Comparison of ENCODE assay signal across 8 cellular contexts in genomic region chr7:7641129-7641663, GRCh38. TPM values are rescaled to one million over a fixed set of nuclear protein-coding genes. Genes with fewer than 3 reads are reported as not detected.
DNase-seq lines count a peak whose midpoint lies in the region; ATAC-seq and TF ChIP-seq lines count a peak whose summit lies in the region.

No MANE protein-coding gene starts in this region.

- WGBS in hepatocyte (ENCODE audit: low lambda C conversion rate, missing lambda C conversion rate), result 4% methylated on average over 22 of the region's 22 CpGs

- peaks cover 15% of the 10 kb centered on the region for H3K4me1 ChIP-seq in Caco-2
- H3K4me1 ChIP-seq in hepatocyte (ENCODE audit: insufficient read depth), result no peaks in the 10 kb centered on the region
- H3K4me1 ChIP-seq in skeletal muscle tissue (ENCODE audit: control insufficient read depth in 3 of 3, insufficient read depth in 3 of 3, low read length in 3 of 3), result peaks cover 15 to 24% (median 18%) of the 10 kb centered on the region in 3 donors

- H3K4me3 Mint-ChIP-seq in Caco-2 (ENCODE audit: unreplicated experiment), result peak overlapping the region; percentile 88
- H3K4me3 Mint-ChIP-seq in activated T-helper 1 cell treated with anti-CD3 and anti-CD28 coated beads, Interleukin-12 subunit alpha, Interleukin-12 subunit beta, Interleukin-2, Interleukin-4 antibody, amounts not matched to agents 30 ng/mL and 10 ng/mL and 1 ng/mL, durations not matched to agents 14 hours and 24 hours and 36 hours, result peak overlapping the region; percentile 96

- peak overlapping the region; percentile 94 for H3K4me2 ChIP-seq in hepatocyte

- ATAC-seq in GM19351 (IDR thresholded peaks at IDR 0.05; ENCODE audit: unreplicated experiment) (peak; percentile 15), HG03521 (IDR thresholded peaks at IDR 0.05; ENCODE audit: unreplicated experiment) (peak; percentile 15)

- no peaks in the 10 kb centered on the region for H3K27me3 ChIP-seq in Caco-2 (replicated peaks; ENCODE audit: control insufficient read depth, insufficient read depth, low read length)
- no peaks in the 10 kb centered on the region for H3K27me3 ChIP-seq in hepatocyte
- no peaks in the 10 kb centered on the region for H3K27me3 ChIP-seq in skeletal muscle tissue (ENCODE audit: control insufficient read depth in 3 of 3, insufficient read depth in 3 of 3, low read length in 3 of 3)

- H3K27ac ChIP-seq in hepatocyte, result peak overlapping the region; percentile 74
- peak overlapping the region; percentile 88 for H3K27ac ChIP-seq in skeletal muscle tissue (ENCODE audit: low read depth, low read length)

- peaks cover 43% of the 10 kb centered on the region for H3K79me2 ChIP-seq in hepatocyte

- peak overlapping the region; percentile 78 to 88 (median 86) for H3K9ac ChIP-seq in skeletal muscle tissue (ENCODE audit: low read depth in 1 of 3, low read length in 3 of 3)

- POLR2A ChIA-PET in Caco-2 (lab: Charles Lee), result interaction anchor here (0.5 to 1.1 kb wide), 3 partner anchors 73 to 656 kb away, joined by 3 to 4 read pairs (median 3); no protein-coding TSS in a partner anchor

- H3K36me3 ChIP-seq in Caco-2 (ENCODE audit: control insufficient read depth, insufficient read depth, low read length) (no peaks in the 10 kb centered on the region), hepatocyte (replicated peaks; ENCODE audit: insufficient read depth, low read depth) (no peaks in the 10 kb centered on the region), skeletal muscle tissue (ENCODE audit: control insufficient read depth in 3 of 3, insufficient read depth in 3 of 3, low read length in 3 of 3) (peaks cover 0 to 2% (median 0%) of the 10 kb centered on the region in 3 donors)

- in situ Hi-C loops in G401 (cut with HindIII; ENCODE audit: low sequenced_read_pairs), result no loop called here

- intact Hi-C loops in Caco-2 (cut with micrococcal nuclease; ENCODE audit: unreplicated experiment), result loop anchor here (2.0 kb wide), 1 partner anchor 656 kb away; no protein-coding TSS in a partner anchor
- intact Hi-C loops in activated T-helper 1 cell treated with anti-CD3 and anti-CD28 coated beads, Interleukin-12 subunit alpha, Interleukin-12 subunit beta, Interleukin-2, Interleukin-4 antibody, amounts not matched to agents 30 ng/mL and 10 ng/mL and 1 ng/mL, durations not matched to agents 14 hours and 24 hours and 36 hours (cut with micrococcal nuclease), result loop anchor here (2.0 to 10.0 kb wide), 5 partner anchors 76 to 1634 kb away; partner anchors contain the start of genes AIMP2, PMS2 and RPA3

- CTCF ChIA-PET in Caco-2 (lab: Charles Lee), result interaction anchor here (0.8 to 1.5 kb wide), 3 partner anchors 11 to 655 kb away, joined by 3 to 4 read pairs (median 3); no protein-coding TSS in a partner anchor

- H3K9me3 Mint-ChIP-seq in Caco-2 (ENCODE audit: unreplicated experiment), result no peaks in the 10 kb centered on the region
- H3K9me3 Mint-ChIP-seq in activated T-helper 1 cell treated with anti-CD3 and anti-CD28 coated beads, Interleukin-12 subunit alpha, Interleukin-12 subunit beta, Interleukin-2, Interleukin-4 antibody, amounts not matched to agents 30 ng/mL and 10 ng/mL and 1 ng/mL, durations not matched to agents 14 hours and 24 hours and 36 hours, result no peaks in the 10 kb centered on the region

- TF ChIP-seq CTCF in Caco-2 (IDR thresholded peaks at IDR 0.05; ENCODE audit: insufficient read depth in 1 of 2, low read depth in 1 of 2, low read length in 1 of 2, severe bottlenecking in 1 of 2, unreplicated experiment in 1 of 2) (no peak), hepatocyte (IDR thresholded peaks at IDR 0.05; ENCODE audit: poor library complexity) (no peak)

- H3K36me3 Mint-ChIP-seq in Caco-2 (ENCODE audit: insufficient read depth, unreplicated experiment), result peaks cover 17% of the 10 kb centered on the region
- H3K36me3 Mint-ChIP-seq in activated T-helper 1 cell treated with anti-CD3 and anti-CD28 coated beads, Interleukin-12 subunit alpha, Interleukin-12 subunit beta, Interleukin-2, Interleukin-4 antibody, amounts not matched to agents 30 ng/mL and 10 ng/mL and 1 ng/mL, durations not matched to agents 14 hours and 24 hours and 36 hours (ENCODE audit: low read depth), result peaks cover 15% of the 10 kb centered on the region

- H3K4me1 Mint-ChIP-seq in Caco-2 (ENCODE audit: low read depth, unreplicated experiment), result peaks cover 24% of the 10 kb centered on the region
- H3K4me1 Mint-ChIP-seq in activated T-helper 1 cell treated with anti-CD3 and anti-CD28 coated beads, Interleukin-12 subunit alpha, Interleukin-12 subunit beta, Interleukin-2, Interleukin-4 antibody, amounts not matched to agents 30 ng/mL and 10 ng/mL and 1 ng/mL, durations not matched to agents 14 hours and 24 hours and 36 hours (ENCODE audit: low read depth), result peaks cover 40% of the 10 kb centered on the region

- no peaks in the 10 kb centered on the region for H3K9me2 ChIP-seq in hepatocyte (replicated peaks; ENCODE audit: insufficient read depth)

- peak overlapping the region; percentile 97 for H3K27ac Mint-ChIP-seq in Caco-2 (ENCODE audit: unreplicated experiment)
- H3K27ac Mint-ChIP-seq in activated T-helper 1 cell treated with anti-CD3 and anti-CD28 coated beads, Interleukin-12 subunit alpha, Interleukin-12 subunit beta, Interleukin-2, Interleukin-4 antibody, amounts not matched to agents 30 ng/mL and 10 ng/mL and 1 ng/mL, durations not matched to agents 14 hours and 24 hours and 36 hours, result peak overlapping the region; percentile 97

- DNase-seq in Caco-2 (peak in 1 of 2 experiments; percentile 19), hepatocyte (ENCODE audit: low spot score) (peak; percentile 15), G401 (ENCODE audit: low spot score) (no peak), superior temporal gyrus (ENCODE audit: extremely low spot score) (no peak)
- DNase-seq in activated T-helper 1 cell treated with anti-CD3 and anti-CD28 coated beads, Interleukin-12 subunit alpha, Interleukin-12 subunit beta, Interleukin-2, Interleukin-4 antibody, amounts not matched to agents 30 ng/mL and 10 ng/mL and 1 ng/mL, durations not matched to agents 14 hours and 24 hours and 36 hours (ENCODE audit: low spot score), result no peak

- peak overlapping the region; percentile 79 for H2AFZ ChIP-seq in hepatocyte

- peak overlapping the region; percentile 98 for H3K4me3 ChIP-seq in Caco-2 (ENCODE audit: low read depth, low read length)
- peak overlapping the region; percentile 28 for H3K4me3 ChIP-seq in hepatocyte
- H3K4me3 ChIP-seq in skeletal muscle tissue (ENCODE audit: low read length in 3 of 3), result peak overlapping the region; percentile 85 to 100 (median 98)

- BruUV-seq in Caco-2 (replicated peaks; lab: Mats Ljungman, UMichigan), result TSS peak; percentile 63

- H3K27me3 Mint-ChIP-seq in Caco-2 (ENCODE audit: insufficient read depth, unreplicated experiment), result no peaks in the 10 kb centered on the region
- H3K27me3 Mint-ChIP-seq in activated T-helper 1 cell treated with anti-CD3 and anti-CD28 coated beads, Interleukin-12 subunit alpha, Interleukin-12 subunit beta, Interleukin-2, Interleukin-4 antibody, amounts not matched to agents 30 ng/mL and 10 ng/mL and 1 ng/mL, durations not matched to agents 14 hours and 24 hours and 36 hours (ENCODE audit: insufficient read depth), result no peaks in the 10 kb centered on the region

- H4K20me1 ChIP-seq in hepatocyte (ENCODE audit: insufficient read depth, poor library complexity, severe bottlenecking), result no peaks in the 10 kb centered on the region

- no peaks in the 10 kb centered on the region for H3K9me3 ChIP-seq in Caco-2
- H3K9me3 ChIP-seq in hepatocyte (ENCODE audit: low read depth), result no peaks in the 10 kb centered on the region
- H3K9me3 ChIP-seq in skeletal muscle tissue (ENCODE audit: control insufficient read depth in 3 of 3, low read length in 3 of 3), result no peaks in the 10 kb centered on the region

RNA-seq across cellular contexts. Expression of gene UMAD1, which starts 0.6 kb away (rescaled TPM):
- total RNA-seq in Caco-2 (2022) (20.0 and 20.3 TPM in 2 replicates), hepatocyte (21.9 and 29.0 TPM in 2 replicates), skeletal muscle tissue (5.2 TPM)
- total RNA-seq in activated T-helper 1 cell treated with anti-CD3 and anti-CD28 coated beads, Interleukin-12 subunit alpha, Interleukin-12 subunit beta, Interleukin-2, Interleukin-4 antibody, amounts not matched to agents 30 ng/mL and 10 ng/mL and 1 ng/mL, durations not matched to agents 14 hours and 24 hours and 36 hours, result 13.6 and 14.2 TPM in 2 replicates
- 15.7 and 19.9 TPM in 2 replicates for polyA plus RNA-seq in hepatocyte
- total RNA-seq in G401 (2014; rRNA removed; shearing (Covaris generic)), result 29.3 and 42.3 TPM in 2 replicates

Comparison
In these comparisons a context has a peak if more than half of its experiments do, and no peak if none do; other contexts are left out.
1. H3K4me3 ChIP-seq: peak in every context shown above with its lines; median percentile 98 in Caco-2; 98 in skeletal muscle tissue; 28 in hepatocyte.